In the genomic region with DNA sequence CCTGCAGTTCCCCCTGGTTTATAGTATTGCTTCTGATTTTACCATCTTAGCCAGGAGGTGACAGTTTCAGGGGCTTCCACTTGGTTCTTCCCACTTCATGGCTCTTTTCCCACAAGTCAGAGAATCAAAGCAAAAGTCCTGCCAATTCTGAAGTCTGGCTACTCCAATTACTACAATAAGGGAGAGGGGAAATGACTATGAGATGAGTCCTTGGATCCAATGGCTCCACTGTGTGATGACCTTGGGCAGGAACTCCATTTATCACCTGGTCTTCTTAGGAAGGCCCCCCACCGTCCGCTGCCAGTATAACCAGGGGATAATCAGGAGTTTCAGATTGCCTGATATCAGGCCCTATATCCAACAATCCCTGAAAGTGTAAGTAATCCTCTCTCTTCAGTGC, we compare ENCODE assay signal across 17 cellular contexts. TPM values are rescaled to one million over a fixed set of nuclear protein-coding genes. Genes with fewer than 3 reads are reported as not detected.
A peak's percentile ranks its signal among the peaks of the same experiment; 100 is the strongest.
DNase-seq lines count a peak whose midpoint lies in the region; ATAC-seq, FAIRE-seq and TF ChIP-seq lines count a peak whose summit lies in the region.
"Had no signal": no experiment of that assay in that cellular context is flagged by ENCODE, and none has a peak within 500 bp of the region (broad histone marks: within the 10 kb centered on the region; RNA-seq: fewer than 3 reads in every experiment).

No MANE protein-coding gene starts in this region.

- DNase-seq in A172 (ENCODE audit: low spot score) (peak; percentile 5), IMR-90 (peak; percentile 51), astrocyte (ENCODE audit: low read depth) (peak; percentile 37), endodermal cell (peak; percentile 18), NCI-H2081 treated with DMSO at 0.1 percent for 48 hours (lab: John Stamatoyannopoulos, UW) (no peak), DMS 273 (lab: John Stamatoyannopoulos, UW; ENCODE audit: unreplicated experiment) (no peak), left lung (no peak)
- DNase-seq in T-helper 2 cell treated with Interferon-gamma antibody and Interleukin-4, amounts not matched to agents 5 μg/mL and 100 μg/mL, for 36 hours (ENCODE audit: low spot score) = no peak
- DNase-seq: Calu3; CD8-positive, alpha-beta T cell; GF-D8; HCEC 1CT had no signal

- H3K27ac Mint-ChIP-seq in astrocyte (ENCODE audit: unreplicated experiment) (no peak overlapping the region), endodermal cell (no peak overlapping the region)
- no peak overlapping the region for H3K27ac Mint-ChIP-seq in T-helper 2 cell treated with Interferon-gamma antibody and Interleukin-4, amounts not matched to agents 5 μg/mL and 100 μg/mL, for 36 hours
- H3K27ac Mint-ChIP-seq: B cell; CD8-positive, alpha-beta T cell; GM23338 had no signal

- BruUV-seq in IMR-90 (replicated peaks; lab: Mats Ljungman, UMichigan) = no TSS peak

- TF ChIP-seq CTCF in IMR-90 (conservative IDR thresholded peaks at IDR 0.05; ENCODE audit: low read depth, low read length) (no peak), astrocyte (IDR thresholded peaks at IDR 0.05; ENCODE audit: insufficient read depth, low read depth, low read length) (no peak), endodermal cell (conservative IDR thresholded peaks at IDR 0.05) (no peak), left lung (IDR thresholded peaks at IDR 0.05) (no peak)

- H3K4me2 ChIP-seq in IMR-90 (ENCODE audit: low read depth, low read length) (no peak overlapping the region), astrocyte (ENCODE audit: low read length) (no peak overlapping the region)
- H3K4me2 ChIP-seq: BLaER1 treated with 17β-estradiol and CSF1 and Interleukin-3, amounts not matched to agents 10 nM and 100 nM; GM23338 had no signal

- H2AFZ ChIP-seq in IMR-90 (replicated peaks; ENCODE audit: low read length, poor library complexity) (no peak overlapping the region), astrocyte (ENCODE audit: low read depth, low read length) (no peak overlapping the region)
- H2AFZ ChIP-seq: GM23338 had no signal

- dilution Hi-C loops in IMR-90 (cut with HindIII; ENCODE audit: low sequenced_read_pairs, unreplicated experiment) = no loop called here

- H3K9me3 ChIP-seq in IMR-90 (ENCODE audit: control insufficient read depth, insufficient read depth, low read length) (peaks cover 7% of the 10 kb centered on the region), astrocyte (ENCODE audit: insufficient read depth, low read depth, low read length) (no peaks in the 10 kb centered on the region), endodermal cell (ENCODE audit: control insufficient read depth, low read length) (peaks cover 19% of the 10 kb centered on the region), left lung (peaks cover 0 to 9% of the 10 kb centered on the region in 2 donors)

- H4K20me1 ChIP-seq in IMR-90 (ENCODE audit: insufficient read depth, low read length) (no peaks in the 10 kb centered on the region), astrocyte (ENCODE audit: insufficient read depth, low read length) (no peaks in the 10 kb centered on the region)
- H4K20me1 ChIP-seq: BLaER1 treated with 17β-estradiol and CSF1 and Interleukin-3, amounts not matched to agents 10 nM and 100 nM had no signal

- no peak overlapping the region for H3K18ac ChIP-seq in IMR-90 (ENCODE audit: low read depth, low read length)

- no peaks in the 10 kb centered on the region for H3K4me1 Mint-ChIP-seq in astrocyte (ENCODE audit: low read depth, unreplicated experiment)
- peaks cover 1% of the 10 kb centered on the region for H3K4me1 Mint-ChIP-seq in endodermal cell
- H3K4me1 Mint-ChIP-seq in T-helper 2 cell treated with Interferon-gamma antibody and Interleukin-4, amounts not matched to agents 5 μg/mL and 100 μg/mL, for 36 hours (ENCODE audit: low read depth) = no peaks in the 10 kb centered on the region
- H3K4me1 Mint-ChIP-seq: B cell had no signal

- no peak overlapping the region for H2AK5ac ChIP-seq in IMR-90 (ENCODE audit: low read depth, low read length)

- no peak overlapping the region for H2BK5ac ChIP-seq in IMR-90 (ENCODE audit: low read depth, low read length, poor library complexity, severe bottlenecking)

- in situ Hi-C loops in IMR-90 (cut with MboI; ENCODE audit: low sequenced_read_pairs) = no loop called here

- CTCF ChIA-PET in IMR-90 (lab: Yijun Ruan, JAX) = no interaction called here

- H3K36me3 ChIP-seq in IMR-90 (ENCODE audit: control insufficient read depth, insufficient read depth, low read length) (no peaks in the 10 kb centered on the region), astrocyte (ENCODE audit: insufficient read depth, low read length) (no peaks in the 10 kb centered on the region), endodermal cell (ENCODE audit: control insufficient read depth, insufficient read depth, low read length) (no peaks in the 10 kb centered on the region), left lung (no peaks in the 10 kb centered on the region)
- H3K36me3 ChIP-seq: BLaER1 treated with 17β-estradiol and CSF1 and Interleukin-3, amounts not matched to agents 10 nM and 100 nM had no signal

- intact Hi-C loops in IMR-90 (cut with micrococcal nuclease) (no loop called here), left lung (cut with DNase I) (no loop called here)

- no peak overlapping the region for H2BK120ac ChIP-seq in IMR-90 (ENCODE audit: low read depth, low read length)

- no peak overlapping the region for H2BK20ac ChIP-seq in IMR-90 (ENCODE audit: low read depth, low read length)

- H3K4ac ChIP-seq in IMR-90 (ENCODE audit: low read depth, low read length) = no peak overlapping the region

- no peak for TF ChIP-seq RAD21 in IMR-90 (IDR thresholded peaks at IDR 0.05; ENCODE audit: low read length)

- H3K36me3 Mint-ChIP-seq in astrocyte (ENCODE audit: low read depth, unreplicated experiment) (no peaks in the 10 kb centered on the region), endodermal cell (ENCODE audit: low read depth) (no peaks in the 10 kb centered on the region)
- no peaks in the 10 kb centered on the region for H3K36me3 Mint-ChIP-seq in T-helper 2 cell treated with Interferon-gamma antibody and Interleukin-4, amounts not matched to agents 5 μg/mL and 100 μg/mL, for 36 hours (ENCODE audit: low read depth)
- H3K36me3 Mint-ChIP-seq: CD8-positive, alpha-beta T cell had no signal

- H3K4me1 ChIP-seq in IMR-90 (ENCODE audit: control insufficient read depth, insufficient read depth, low read length) = no peaks in the 10 kb centered on the region; the same call in 1 of the 2 replicates
- peaks cover 2% of the 10 kb centered on the region for H3K4me1 ChIP-seq in astrocyte (ENCODE audit: insufficient read depth, low read length)
- no peaks in the 10 kb centered on the region for H3K4me1 ChIP-seq in endodermal cell (ENCODE audit: control insufficient read depth, insufficient read depth, low read length)
- no peaks in the 10 kb centered on the region for H3K4me1 ChIP-seq in left lung

- peaks cover 45% of the 10 kb centered on the region for H3K27me3 Mint-ChIP-seq in astrocyte (ENCODE audit: low read depth, unreplicated experiment)
- peaks cover 28% of the 10 kb centered on the region for H3K27me3 Mint-ChIP-seq in endodermal cell (ENCODE audit: insufficient read depth)
- peaks cover 7% of the 10 kb centered on the region for H3K27me3 Mint-ChIP-seq in T-helper 2 cell treated with Interferon-gamma antibody and Interleukin-4, amounts not matched to agents 5 μg/mL and 100 μg/mL, for 36 hours (ENCODE audit: low read depth)

- H4K91ac ChIP-seq in IMR-90 (ENCODE audit: insufficient read depth, low read depth, low read length) = no peak overlapping the region

- no peak overlapping the region for H3K27ac ChIP-seq in IMR-90 (ENCODE audit: insufficient read depth, low read length)
- no peak overlapping the region for H3K27ac ChIP-seq in astrocyte (ENCODE audit: low read depth, low read length)
- H3K27ac ChIP-seq in endodermal cell (ENCODE audit: low read depth, low read length) = no peak overlapping the region
- H3K27ac ChIP-seq in left lung = no peak overlapping the region
- H3K27ac ChIP-seq: 22Rv1; BLaER1 treated with 17β-estradiol and CSF1 and Interleukin-3, amounts not matched to agents 10 nM and 100 nM had no signal

- no peak overlapping the region for H3K9ac ChIP-seq in IMR-90 (ENCODE audit: low read depth, low read length)
- no peak overlapping the region for H3K9ac ChIP-seq in astrocyte (ENCODE audit: low read length)
- H3K9ac ChIP-seq in endodermal cell (ENCODE audit: extremely low read depth, low read length, poor library complexity, severe bottlenecking) = no peak overlapping the region
- H3K9ac ChIP-seq: BLaER1 treated with 17β-estradiol and CSF1 and Interleukin-3, amounts not matched to agents 10 nM and 100 nM had no signal

- TF ChIP-seq POLR2A in IMR-90 (IDR thresholded peaks at IDR 0.05; ENCODE audit: low read depth, low read length) = no peak

- H3K4me3 ChIP-seq in IMR-90 (ENCODE audit: insufficient read depth, low read depth, low read length) = no peak overlapping the region
- H3K4me3 ChIP-seq in astrocyte (ENCODE audit: insufficient read depth, low read depth, low read length) = no peak overlapping the region
- no peak overlapping the region for H3K4me3 ChIP-seq in endodermal cell (ENCODE audit: low read length)
- no peak overlapping the region for H3K4me3 ChIP-seq in left lung
- H3K4me3 ChIP-seq: BLaER1 treated with 17β-estradiol and CSF1 and Interleukin-3, amounts not matched to agents 10 nM and 100 nM; GM23338 had no signal

- H3K56ac ChIP-seq in IMR-90 (ENCODE audit: extremely low read depth, insufficient read depth, low read length) = no peak overlapping the region

- 0 out of 2 replicates have a peak overlapping the region, but pooled peaks have one; percentile 13 for H3K14ac ChIP-seq in IMR-90 (replicated peaks; ENCODE audit: low read depth, low read length)

- H3K9me3 Mint-ChIP-seq in astrocyte (ENCODE audit: unreplicated experiment) = peaks cover 22% of the 10 kb centered on the region
- H3K9me3 Mint-ChIP-seq in endodermal cell = peaks cover 26% of the 10 kb centered on the region
- no peaks in the 10 kb centered on the region for H3K9me3 Mint-ChIP-seq in T-helper 2 cell treated with Interferon-gamma antibody and Interleukin-4, amounts not matched to agents 5 μg/mL and 100 μg/mL, for 36 hours

- WGBS in IMR-90 (ENCODE audit: extremely low coverage in 2 of 2, insufficient read length in 1 of 2), 2 experiments = no CpG with 5 or more reads among the region's 2 CpGs
- WGBS in endodermal cell (ENCODE audit: insufficient coverage in 1 of 2, insufficient read length in 1 of 2), 2 experiments = 72 to 95% methylated on average over 2 of the region's 2 CpGs

- H3K79me2 ChIP-seq in astrocyte (ENCODE audit: insufficient read depth, low read length) = no peaks in the 10 kb centered on the region

- peaks cover 9% of the 10 kb centered on the region; the same call in 1 of the 2 replicates for H3K27me3 ChIP-seq in IMR-90 (ENCODE audit: control insufficient read depth, insufficient read depth, low read length)
- H3K27me3 ChIP-seq in astrocyte (ENCODE audit: insufficient read depth, low read length) = no peaks in the 10 kb centered on the region
- H3K27me3 ChIP-seq in endodermal cell (ENCODE audit: control insufficient read depth, insufficient read depth, low read length, poor library complexity, severe bottlenecking) = no peaks in the 10 kb centered on the region
- no peaks in the 10 kb centered on the region for H3K27me3 ChIP-seq in left lung
- H3K27me3 ChIP-seq: BLaER1 treated with 17β-estradiol and CSF1 and Interleukin-3, amounts not matched to agents 10 nM and 100 nM had no signal

- H3K79me1 ChIP-seq in IMR-90 (ENCODE audit: low read depth in 1 of 2, low read length in 2 of 2) = no peaks in the 10 kb centered on the region

- H2BK15ac ChIP-seq in IMR-90 (ENCODE audit: low read depth, low read length) = no peak overlapping the region

- no peak overlapping the region for H4K5ac ChIP-seq in IMR-90 (ENCODE audit: low read depth, low read length)

- peaks cover 6% of the 10 kb centered on the region; the same call in 1 of the 2 replicates for H3K9me1 ChIP-seq in IMR-90 (ENCODE audit: insufficient read depth, low read length)

- no peak for ATAC-seq in IMR-90 (ENCODE audit: low read depth)
- ATAC-seq in left lung = no peak
- ATAC-seq: CD8-positive, alpha-beta T cell; GM23338 had no signal

- H2AK9ac ChIP-seq in IMR-90 (replicated peaks; ENCODE audit: low read depth, low read length, poor library complexity) = no peak overlapping the region

- no peak for FAIRE-seq in astrocyte (lab: Jason Lieb, UNC)
- FAIRE-seq: H54 had no signal

- H4K8ac ChIP-seq in IMR-90 (ENCODE audit: low read depth in 2 of 2, low read length in 2 of 2) = no peak overlapping the region

- H3K4me3 Mint-ChIP-seq in astrocyte (ENCODE audit: unreplicated experiment) (no peak overlapping the region), endodermal cell (no peak overlapping the region)
- H3K4me3 Mint-ChIP-seq in T-helper 2 cell treated with Interferon-gamma antibody and Interleukin-4, amounts not matched to agents 5 μg/mL and 100 μg/mL, for 36 hours = no peak overlapping the region
- H3K4me3 Mint-ChIP-seq: B cell; CD8-positive, alpha-beta T cell; GM23338 had no signal

- H3K23ac ChIP-seq in IMR-90 (ENCODE audit: low read depth, low read length) = no peak overlapping the region

- POLR2A ChIA-PET in IMR-90 (lab: Charles Lee; ENCODE audit: unreplicated experiment) = no interaction called here

RNA-seq across cellular contexts. Expression of a gene that starts 31.6 kb away (rescaled TPM):
- total RNA-seq in A172 (2014; rRNA removed; shearing (Covaris generic)) = 422 and 522 TPM in 2 replicates
- total RNA-seq in IMR-90 (2012; rRNA removed) (717 and 748 TPM in 2 replicates), astrocyte (248 and 482 TPM in 2 replicates), endodermal cell (100 to 1,000 TPM in 1 of 2 donors, 10 to 100 TPM in 1; 65.7 to 214 TPM), left lung (100 to 1,000 TPM; 243 to 581 TPM)
- 481 and 872 TPM in 2 replicates for polyA plus RNA-seq in IMR-90 (2012; rRNA removed)
- 498 and 688 TPM in 2 replicates for polyA plus RNA-seq in IMR-90 (2012; cell fraction: cytosol; rRNA removed)
- 405 and 823 TPM in 2 replicates for polyA plus RNA-seq in IMR-90 (2012; cell fraction: nucleus; rRNA removed; ENCODE audit: low replicate concordance)
- 203 TPM for polyA plus RNA-seq in endodermal cell (2013, experiment 1 of 2)
- 171 TPM for polyA plus RNA-seq in endodermal cell (2013, experiment 2 of 2)

Comparison
In these comparisons a context has a peak if more than half of its experiments do, and no peak if none do; other contexts are left out.
1. DNase-seq: peak in A172 (single experiment), IMR-90 (single experiment), astrocyte (single experiment) and endodermal cell (single experiment); none in NCI-H2081 treated with DMSO at 0.1 percent for 48 hours (single experiment), DMS 273 (single experiment), left lung (0 of 2) and T-helper 2 cell treated with Interferon-gamma antibody and Interleukin-4, amounts not matched to agents 5 μg/mL and 100 μg/mL, for 36 hours (single experiment).